In genomic region chr19:28874742-28875141, GRCh38 we compare ENCODE assay signal across 25 cellular contexts.
"Had no signal": no experiment of that assay in that cellular context is flagged by ENCODE, and none has a peak within 500 bp of the region (broad histone marks: within the 10 kb centered on the region; RNA-seq: fewer than 3 reads in every experiment).

No MANE protein-coding gene starts in this region.

- H3K36me3 Mint-ChIP-seq: activated naive CD8-positive, alpha-beta T cell treated with anti-CD3 and anti-CD28 coated beads for 36 hours had no signal

- H3K36me3 ChIP-seq: breast epithelium, colonic mucosa, esophagus muscularis mucosa, pancreas, right atrium auricular region, thyroid gland, upper lobe of right lung had no signal

- DNase-seq: activated B cell treated with CpG ODN at 0.5 μM for 24 hours; activated CD4-positive, alpha-beta T cell treated with anti-CD3 and anti-CD28 coated beads for 4 hours; activated CD4-positive, alpha-beta T cell treated with anti-CD3 and anti-CD28 coated beads, Interleukin-2, amount 50 U/mL, for 48 hours; activated CD8-positive, alpha-beta memory T cell treated with anti-CD3 and anti-CD28 coated beads, Interleukin-2, amount 50 U/mL, for 48 hours; activated naive CD4-positive, alpha-beta T cell; activated naive CD8-positive, alpha-beta T cell treated with anti-CD3 and anti-CD28 coated beads for 36 hours; activated T-cell treated with anti-CD3 and anti-CD28 coated beads, Interleukin-2, amount 50 U/mL, for 4 hours; amniotic stem cell; colonic mucosa; dorsolateral prefrontal cortex; hippocampal formation; midbrain; pancreas; psoas muscle; stimulated activated CD4-positive, alpha-beta T cell treated with anti-CD3 and anti-CD28 coated beads, Interleukin-1b, Interleukin-23, amount 100 ng/mL, for 48 hours; substantia nigra; T1000; thyroid gland; upper lobe of right lung had no signal

- H3K4me3 Mint-ChIP-seq: activated B cell treated with CpG ODN at 0.5 μM for 24 hours; activated naive CD8-positive, alpha-beta T cell treated with anti-CD3 and anti-CD28 coated beads for 36 hours; activated T-cell treated with anti-CD3 and anti-CD28 coated beads, Interleukin-2, amount 50 U/mL, for 4 hours; stimulated activated naive CD8-positive, alpha-beta T cell treated with anti-CD3 and anti-CD28 coated beads, Interleukin-15, Interleukin-2, amounts not matched to agents 100 ng/mL and 50 ng/mL, for 24 hours had no signal

- H3K27ac Mint-ChIP-seq: activated B cell treated with CpG ODN at 0.5 μM for 24 hours; activated naive CD8-positive, alpha-beta T cell treated with anti-CD3 and anti-CD28 coated beads for 36 hours; activated T-helper 2 cell treated with anti-CD3 and anti-CD28 coated beads, Interferon-gamma antibody, Interleukin-2, Interleukin-4, amounts not matched to agents 10 μg/mL and 5 μg/mL and 100 μg/mL, durations not matched to agents 14 hours and 24 hours and 36 hours; nephron; stimulated activated naive CD8-positive, alpha-beta T cell treated with anti-CD3 and anti-CD28 coated beads, Interleukin-15, Interleukin-2, amounts not matched to agents 100 ng/mL and 50 ng/mL, for 24 hours had no signal

- H3K27me3 ChIP-seq: colonic mucosa, pancreas, right atrium auricular region, thyroid gland, upper lobe of right lung had no signal

- H3K4me1 ChIP-seq: breast epithelium, colonic mucosa, esophagus muscularis mucosa, pancreas, psoas muscle, upper lobe of right lung had no signal

- H3K4me3 ChIP-seq: breast epithelium, colonic mucosa, dorsolateral prefrontal cortex, esophagus muscularis mucosa, pancreas, psoas muscle, right atrium auricular region, thyroid gland, upper lobe of right lung had no signal

- H3K4me1 Mint-ChIP-seq: activated B cell treated with CpG ODN at 0.5 μM for 24 hours; activated naive CD8-positive, alpha-beta T cell treated with anti-CD3 and anti-CD28 coated beads for 36 hours had no signal

- H3K27ac ChIP-seq: breast epithelium, colonic mucosa, dorsolateral prefrontal cortex, esophagus muscularis mucosa, pancreas, psoas muscle, right atrium auricular region, thyroid gland, upper lobe of right lung had no signal

- H3K9me3 Mint-ChIP-seq: activated B cell treated with CpG ODN at 0.5 μM for 24 hours; activated naive CD8-positive, alpha-beta T cell treated with anti-CD3 and anti-CD28 coated beads for 36 hours; activated T-cell treated with anti-CD3 and anti-CD28 coated beads, Interleukin-2, amount 50 U/mL, for 4 hours; activated T-helper 2 cell treated with anti-CD3 and anti-CD28 coated beads, Interferon-gamma antibody, Interleukin-2, Interleukin-4, amounts not matched to agents 10 μg/mL and 5 μg/mL and 100 μg/mL, durations not matched to agents 14 hours and 24 hours and 36 hours; nephron; stimulated activated naive CD8-positive, alpha-beta T cell treated with anti-CD3 and anti-CD28 coated beads, Interleukin-15, Interleukin-2, amounts not matched to agents 100 ng/mL and 50 ng/mL, for 24 hours had no signal

- H3K9me3 ChIP-seq: breast epithelium, colonic mucosa, esophagus muscularis mucosa, pancreas, psoas muscle, right atrium auricular region, thyroid gland, upper lobe of right lung had no signal

- H3K27me3 Mint-ChIP-seq: activated B cell treated with CpG ODN at 0.5 μM for 24 hours; activated naive CD8-positive, alpha-beta T cell treated with anti-CD3 and anti-CD28 coated beads for 36 hours had no signal
